ENCODE assay signal across 1 cellular context in genomic region chr12:6195665-6196535, GRCh38.
A peak's percentile ranks its signal among the peaks of the same experiment; 100 is the strongest.
TF ChIP-seq lines count a peak whose summit lies in the region.

No MANE protein-coding gene starts in this region.

TF ChIP-seq in SK-N-SH, 30 proteins besides CTCF, POLR2A, EP300 and RAD21 (continued from another document):
- TF ChIP-seq USF2 (IDR thresholded peaks at IDR 0.05; ENCODE audit: borderline replicate concordance, low read depth, low read length) (no peak), RFX5 (IDR thresholded peaks at IDR 0.05; ENCODE audit: low read length) (no peak; the same call in 1 of the 2 replicates), TCF12 (IDR thresholded peaks at IDR 0.05) (peak; percentile 25; the same call in 1 of the 2 replicates), MXI1 (IDR thresholded peaks at IDR 0.05; ENCODE audit: low read depth, low read length) (no peak), RCOR1 (IDR thresholded peaks at IDR 0.05; ENCODE audit: low read length) (no peak), MEF2A (IDR thresholded peaks at IDR 0.05; ENCODE audit: borderline replicate concordance, low read depth) (no peak), POLR2AphosphoS5 (IDR thresholded peaks at IDR 0.05; ENCODE audit: low read depth, low read length) (no peak), TEAD4 (IDR thresholded peaks at IDR 0.05; ENCODE audit: borderline replicate concordance, insufficient read depth) (no peak), MAX (IDR thresholded peaks at IDR 0.05; ENCODE audit: low read depth) (peak; percentile 64), TAF1 (IDR thresholded peaks at IDR 0.05; ENCODE audit: borderline replicate concordance, low read depth, low read length) (0 out of 2 replicates have a peak, but pooled peaks have one; percentile 30), FOXM1 (IDR thresholded peaks at IDR 0.05; ENCODE audit: low read depth) (no peak), FOSL2 (IDR thresholded peaks at IDR 0.05; ENCODE audit: borderline replicate concordance, low read depth) (peak; percentile 15; the same call in 1 of the 2 replicates), RXRA (IDR thresholded peaks at IDR 0.05; ENCODE audit: borderline replicate concordance, low read depth) (no peak), SIN3A (IDR thresholded peaks at IDR 0.05; ENCODE audit: borderline replicate concordance, low read depth, low read length) (no peak), YY1 (IDR thresholded peaks at IDR 0.05; ENCODE audit: low read depth) (no peak), ZBTB33 (IDR thresholded peaks at IDR 0.05; ENCODE audit: borderline replicate concordance, low read depth) (no peak), USF1 (IDR thresholded peaks at IDR 0.05; ENCODE audit: borderline replicate concordance, low read depth) (0 out of 2 replicates have a peak, but pooled peaks have one; percentile 15)
TF ChIP-seq in SK-N-SH: peak in this region for 8.
